1 cellular context compared by ENCODE assay signal in the genomic region with DNA sequence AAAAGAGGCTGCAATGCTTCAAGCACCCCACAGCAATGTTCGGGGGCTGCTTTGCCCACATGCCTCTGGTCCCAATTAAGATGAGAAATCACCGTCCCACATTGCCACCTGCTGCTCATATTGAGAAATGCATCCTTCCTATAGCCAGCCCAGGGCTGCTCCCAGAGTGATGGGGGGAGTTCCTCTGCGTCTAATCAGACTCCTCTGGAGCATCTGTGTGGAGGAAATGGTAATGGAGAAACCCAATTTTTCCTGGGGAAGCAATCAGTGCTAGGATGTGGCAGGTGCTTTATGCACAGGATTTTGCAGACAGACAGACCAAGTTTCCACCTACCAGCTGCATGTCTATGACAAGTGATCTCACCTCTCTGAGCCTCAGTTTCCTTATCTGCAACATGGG.
TF ChIP-seq lines count a peak whose summit lies in the region.

No MANE protein-coding gene starts in this region.

TF ChIP-seq in HCT116, 20 proteins besides CTCF, POLR2A, EP300 and RAD21:
- TF ChIP-seq TCF7L2 (IDR thresholded peaks at IDR 0.05; ENCODE audit: borderline replicate concordance, extremely low read depth, insufficient read depth, insufficient read length) (no peak), EZH2phosphoT487 (IDR thresholded peaks at IDR 0.05; ENCODE audit: borderline replicate concordance) (no peak), SP1 (IDR thresholded peaks at IDR 0.05; ENCODE audit: low read depth) (no peak), EGR1 (IDR thresholded peaks at IDR 0.05; ENCODE audit: low read depth) (no peak), POLR2AphosphoS5 (IDR thresholded peaks at IDR 0.05; ENCODE audit: low read depth, low read length) (no peak), SRF (IDR thresholded peaks at IDR 0.05; ENCODE audit: low read depth) (no peak), ZFX (IDR thresholded peaks at IDR 0.05) (no peak), ZNF274 (IDR thresholded peaks at IDR 0.05; ENCODE audit: low read depth, low read length) (no peak), SIN3A (IDR thresholded peaks at IDR 0.05; ENCODE audit: low read depth) (no peak), CBX3 (IDR thresholded peaks at IDR 0.05; ENCODE audit: low read depth) (no peak)
- TF ChIP-seq, protein P1, sequence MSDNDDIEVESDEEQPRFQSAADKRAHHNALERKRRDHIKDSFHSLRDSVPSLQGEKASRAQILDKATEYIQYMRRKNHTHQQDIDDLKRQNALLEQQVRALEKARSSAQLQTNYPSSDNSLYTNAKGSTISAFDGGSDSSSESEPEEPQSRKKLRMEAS (IDR thresholded peaks at IDR 0.05) = no peak
TF ChIP-seq in HCT116: peak in this region for 0.
